19 cellular contexts compared by ENCODE assay signal in genomic region chr13:80083097-80083429, GRCh38.
DNase-seq lines count a peak whose midpoint lies in the region; ATAC-seq and TF ChIP-seq lines count a peak whose summit lies in the region.
"Had no signal": no experiment of that assay in that cellular context is flagged by ENCODE, and none has a peak within 500 bp of the region (broad histone marks: within the 10 kb centered on the region; RNA-seq: fewer than 3 reads in every experiment).

No MANE protein-coding gene starts in this region.

- peak overlapping the region; percentile 97 for H3K4me2 ChIP-seq in GM23248 (ENCODE audit: unreplicated experiment)
- H3K4me2 ChIP-seq: KMS-11 had no signal

- no peaks in the 10 kb centered on the region for H3K79me2 ChIP-seq in GM23248 (ENCODE audit: insufficient read depth)

- peak overlapping the region; percentile 94 for H3K27ac ChIP-seq in GM23248
- peak overlapping the region; percentile 83 for H3K27ac ChIP-seq in RWPE2 (ENCODE audit: poor library complexity, severe bottlenecking)
- peak overlapping the region in 11 of 21 experiments; percentile 5 to 80 (median 66) for H3K27ac ChIP-seq in skin epidermis
- no peak overlapping the region for H3K27ac ChIP-seq in left ventricle myocardium inferior (replicated peaks)
- H3K27ac ChIP-seq: foreskin keratinocyte, KMS-11, WERI-Rb-1 had no signal

- H3K9me2 ChIP-seq in GM23248 (ENCODE audit: insufficient read depth): no peaks in the 10 kb centered on the region

- H3K4me1 ChIP-seq in GM23248 (ENCODE audit: insufficient read depth) (peaks cover 28% of the 10 kb centered on the region), RWPE2 (ENCODE audit: insufficient read depth, poor library complexity, severe bottlenecking) (peaks cover 42% of the 10 kb centered on the region), left ventricle myocardium inferior (peaks cover 21% of the 10 kb centered on the region)

- peak overlapping the region; percentile 73 for H3K4me3 ChIP-seq in GM23248
- no peak overlapping the region for H3K4me3 ChIP-seq in RWPE2 (ENCODE audit: severe bottlenecking)
- H3K4me3 ChIP-seq in fibroblast of mammary gland (ENCODE audit: control insufficient read depth, low read depth, low read length): peak overlapping the region; percentile 23
- H3K4me3 ChIP-seq in skin epidermis: no peak overlapping the region
- no peak overlapping the region for H3K4me3 ChIP-seq in left ventricle myocardium inferior

- H3K27me3 ChIP-seq in GM23248 (replicated peaks; ENCODE audit: insufficient read depth): no peaks in the 10 kb centered on the region
- no peaks in the 10 kb centered on the region for H3K27me3 ChIP-seq in RWPE2 (ENCODE audit: insufficient read depth, poor library complexity, severe bottlenecking)
- no peaks in the 10 kb centered on the region for H3K27me3 ChIP-seq in left ventricle myocardium inferior (ENCODE audit: low read depth)
- H3K27me3 ChIP-seq: foreskin keratinocyte had no signal

- TF ChIP-seq CTCF in RWPE2 (IDR thresholded peaks at IDR 0.05; ENCODE audit: poor library complexity, severe bottlenecking): no peak
- TF ChIP-seq CTCF in fibroblast of mammary gland (conservative IDR thresholded peaks at IDR 0.05; ENCODE audit: control insufficient read depth, insufficient read depth, low read depth, low read length): no peak
- TF ChIP-seq CTCF in left ventricle myocardium inferior (IDR thresholded peaks at IDR 0.05; ENCODE audit: borderline replicate concordance): no peak

- H3K9me3 ChIP-seq in GM23248 (ENCODE audit: low read depth) (no peaks in the 10 kb centered on the region), RWPE2 (ENCODE audit: severe bottlenecking) (no peaks in the 10 kb centered on the region), left ventricle myocardium inferior (replicated peaks) (no peaks in the 10 kb centered on the region)

- H2AFZ ChIP-seq in GM23248: peak overlapping the region; percentile 71

- no peaks in the 10 kb centered on the region for H4K20me1 ChIP-seq in GM23248 (ENCODE audit: insufficient read depth)

- 56 to 61% methylated on average over 1 of the region's 1 CpG for WGBS in GM23248 (ENCODE audit: low coverage in 1 of 2, low lambda C conversion rate in 2 of 2, missing lambda C conversion rate in 2 of 2), 2 experiments

- in situ Hi-C loops in GM23248 (cut with MboI): no loop called here

- peaks cover 26% of the 10 kb centered on the region for H3F3A ChIP-seq in GM23248 (ENCODE audit: insufficient read depth)

- peak overlapping the region; percentile 78 for H3K9ac ChIP-seq in GM23248
- H3K9ac ChIP-seq: KMS-11 had no signal

- DNase-seq in GM23248 (no peak), RWPE2 (ENCODE audit: low spot score) (no peak), fibroblast of mammary gland (ENCODE audit: low read depth) (no peak), NOMO-1 treated with dmso at 0.1 percent for 144 hours (lab: John Stamatoyannopoulos, UW; ENCODE audit: unreplicated experiment) (no peak), amygdala (lab: John Stamatoyannopoulos, UW) (no peak), left ventricle myocardium inferior (no peak), inferior parietal cortex (ENCODE audit: extremely low spot score) (no peak)
- DNase-seq: activated CD4-positive, alpha-beta memory T cell treated with anti-CD3 and anti-CD28 coated beads, Interleukin-2, amount 10 ng/mL, durations not matched to agents 7 days and 5 days; activated naive CD4-positive, alpha-beta T cell treated with anti-CD3 and anti-CD28 coated beads, Interleukin-2, amount 10 ng/mL, durations not matched to agents 7 days and 5 days; DND-41; endodermal cell; NCI-H1048; NCI-H524; SHP77 treated with DMSO at 0.1 percent for 48 hours; T-helper 2 cell; WERI-Rb-1 had no signal

- intact Hi-C loops in left ventricle myocardium inferior (cut with micrococcal nuclease): no loop called here

- H3K36me3 ChIP-seq in GM23248 (ENCODE audit: low read depth): no peaks in the 10 kb centered on the region
- no peaks in the 10 kb centered on the region for H3K36me3 ChIP-seq in RWPE2 (ENCODE audit: low read depth)
- H3K36me3 ChIP-seq in left ventricle myocardium inferior: no peaks in the 10 kb centered on the region
- H3K36me3 ChIP-seq: WERI-Rb-1 had no signal

- no peak for ATAC-seq in RWPE2 (ENCODE audit: low read depth)

Comparison
In these comparisons a context has a peak if more than half of its experiments do, and no peak if none do; other contexts are left out.
1. H3K4me3 ChIP-seq: peak in GM23248 (single experiment) and fibroblast of mammary gland (single experiment); none in RWPE2 (single experiment), skin epidermis (0 of 7) and left ventricle myocardium inferior (single experiment).